In genomic region chr3:11803977-11804903, GRCh38 we compare ENCODE assay signal across 8 cellular contexts. TPM values are rescaled to one million over a fixed set of nuclear protein-coding genes. Genes with fewer than 3 reads are reported as not detected.
DNase-seq lines count a peak whose midpoint lies in the region; ATAC-seq, FAIRE-seq and TF ChIP-seq lines count a peak whose summit lies in the region.

No MANE protein-coding gene starts in this region.

- DNase-seq in DND-41, result peak; percentile 33
- peak; percentile 10 for DNase-seq in NCI-H1105 (lab: John Stamatoyannopoulos, UW)
- DNase-seq in UCSD-AML1 (lab: John Stamatoyannopoulos, UW; ENCODE audit: unreplicated experiment), result peak; percentile 21
- peak; percentile 17 to 23 (median 21) for DNase-seq in effector memory CD8-positive, alpha-beta T cell
- peak; percentile 72 to 82 for DNase-seq in lung microvascular endothelial cell (ENCODE audit: low read depth in 2 of 2)
- DNase-seq in urothelium cell line (ENCODE audit: low spot score), result peak; percentile 71
- no peak for DNase-seq in effector CD4-positive, alpha-beta T cell

- H3K4me2 ChIP-seq in DND-41 (ENCODE audit: insufficient read depth, low read length), result no peak overlapping the region

- no peak overlapping the region for H3K4me3 ChIP-seq in DND-41 (ENCODE audit: low read depth in 1 of 2, low read length in 2 of 2)

- no peaks in the 10 kb centered on the region for H3K4me1 ChIP-seq in DND-41 (ENCODE audit: insufficient read depth, low read length)

- no peak overlapping the region for H3K27ac Mint-ChIP-seq in effector memory CD8-positive, alpha-beta T cell

- H3K27me3 ChIP-seq in DND-41 (ENCODE audit: insufficient read depth, low read length, poor library complexity), result no peaks in the 10 kb centered on the region

- no peak for FAIRE-seq in urothelium cell line (lab: Jason Lieb, UNC)

- ATAC-seq in DND-41 (ENCODE audit: insufficient read depth, low read depth), result peak; percentile 81
- peak; percentile 59 for ATAC-seq in GM21526 (IDR thresholded peaks at IDR 0.05; ENCODE audit: low FRiP score, unreplicated experiment)
- ATAC-seq in effector memory CD8-positive, alpha-beta T cell (replicated peaks), result peak; percentile 75

- peaks cover 14% of the 10 kb centered on the region for H3K9me3 ChIP-seq in DND-41 (ENCODE audit: insufficient read depth, low read length, severe bottlenecking)

- peaks cover 0 to 2% of the 10 kb centered on the region in 2 donors for H3K9me3 Mint-ChIP-seq in effector memory CD8-positive, alpha-beta T cell

- H2AFZ ChIP-seq in DND-41 (ENCODE audit: low read depth, low read length), result no peak overlapping the region

- peaks cover 84% of the 10 kb centered on the region for H3K36me3 ChIP-seq in DND-41 (ENCODE audit: insufficient read depth, low read length)

- H3K27ac ChIP-seq in DND-41 (ENCODE audit: low read length), result no peak overlapping the region

- TF ChIP-seq CTCF in DND-41 (IDR thresholded peaks at IDR 0.05; ENCODE audit: borderline replicate concordance, extremely low read depth, low read length, poor library complexity, severe bottlenecking), result peak; percentile 71

- H3K4me3 Mint-ChIP-seq in effector memory CD8-positive, alpha-beta T cell, result no peak overlapping the region

- no peaks in the 10 kb centered on the region for H3K79me2 ChIP-seq in DND-41 (ENCODE audit: insufficient read depth, low read length)

- no peak overlapping the region for H3K9ac ChIP-seq in DND-41 (ENCODE audit: low read depth, low read length)

- H3K4me1 Mint-ChIP-seq in effector memory CD8-positive, alpha-beta T cell (ENCODE audit: low read depth in 2 of 2), result peaks cover 8 to 14% of the 10 kb centered on the region in 2 donors

- no peaks in the 10 kb centered on the region for H4K20me1 ChIP-seq in DND-41 (ENCODE audit: insufficient read depth, low read length)

- no peaks in the 10 kb centered on the region for H3K27me3 Mint-ChIP-seq in effector memory CD8-positive, alpha-beta T cell

- H3K36me3 Mint-ChIP-seq in effector memory CD8-positive, alpha-beta T cell (ENCODE audit: insufficient read depth), result peaks cover 47% of the 10 kb centered on the region

RNA-seq across cellular contexts. Expression of gene TAMM41, which starts 42.4 kb away (rescaled TPM):
- total RNA-seq in lung microvascular endothelial cell, result 2.8 and 6.0 TPM in 2 replicates
